ENCODE assay signal across 22 cellular contexts in genomic region chr17:27356091-27356705, GRCh38.
"Had no signal": no experiment of that assay in that cellular context is flagged by ENCODE, and none has a peak within 500 bp of the region (broad histone marks: within the 10 kb centered on the region; RNA-seq: fewer than 3 reads in every experiment).

No MANE protein-coding gene starts in this region.

- H3K27me3 ChIP-seq: esophagus squamous epithelium had no signal

- H3K9me3 ChIP-seq: esophagus squamous epithelium, thoracic aorta had no signal

- H3K27ac ChIP-seq: esophagus squamous epithelium, thoracic aorta, WERI-Rb-1 had no signal

- H3K4me3 Mint-ChIP-seq: activated CD4-positive, alpha-beta memory T cell treated with anti-CD3 and anti-CD28 coated beads for 36 hours; activated CD4-positive, alpha-beta T cell treated with anti-CD3 and anti-CD28 coated beads for 36 hours; activated naive CD8-positive, alpha-beta T cell treated with anti-CD3 and anti-CD28 coated beads for 36 hours; activated T-cell treated with anti-CD3 and anti-CD28 coated beads, Interleukin-2, amount 50 U/mL, for 72 hours; brain; central memory CD8-positive, alpha-beta T cell; memory B cell; naive thymus-derived CD8-positive, alpha-beta T cell; stimulated activated effector memory CD8-positive, alpha-beta T cell treated with anti-CD3 and anti-CD28 coated beads, Interleukin-12 subunit alpha, Interleukin-12 subunit beta, amount 100 ng/mL, for 72 hours had no signal

- H3K4me3 ChIP-seq: esophagus squamous epithelium, thoracic aorta had no signal

- ATAC-seq: activated CD4-positive, alpha-beta T cell treated with anti-CD3 and anti-CD28 coated beads for 36 hours; activated T-cell treated with anti-CD3 and anti-CD28 coated beads, Interleukin-2, amount 50 U/mL, for 72 hours; left ventricle myocardium superior; naive thymus-derived CD8-positive, alpha-beta T cell; stimulated activated effector memory CD8-positive, alpha-beta T cell treated with anti-CD3 and anti-CD28 coated beads, Interleukin-12 subunit alpha, Interleukin-12 subunit beta, amount 100 ng/mL, for 72 hours had no signal

- H3K27me3 Mint-ChIP-seq: activated CD4-positive, alpha-beta memory T cell treated with anti-CD3 and anti-CD28 coated beads for 36 hours; activated CD4-positive, alpha-beta T cell treated with anti-CD3 and anti-CD28 coated beads for 36 hours; activated naive CD8-positive, alpha-beta T cell treated with anti-CD3 and anti-CD28 coated beads for 36 hours; central memory CD8-positive, alpha-beta T cell; memory B cell had no signal

- H3K9me3 Mint-ChIP-seq: activated CD4-positive, alpha-beta memory T cell treated with anti-CD3 and anti-CD28 coated beads for 36 hours; activated naive CD8-positive, alpha-beta T cell treated with anti-CD3 and anti-CD28 coated beads for 36 hours; activated T-cell treated with anti-CD3 and anti-CD28 coated beads, Interleukin-2, amount 50 U/mL, for 72 hours; brain; central memory CD8-positive, alpha-beta T cell; memory B cell; naive thymus-derived CD8-positive, alpha-beta T cell; stimulated activated effector memory CD8-positive, alpha-beta T cell treated with anti-CD3 and anti-CD28 coated beads, Interleukin-12 subunit alpha, Interleukin-12 subunit beta, amount 100 ng/mL, for 72 hours had no signal

- H3K36me3 ChIP-seq: esophagus squamous epithelium, thoracic aorta, WERI-Rb-1 had no signal

- DNase-seq: activated CD4-positive, alpha-beta memory T cell treated with anti-CD3 and anti-CD28 coated beads for 36 hours; activated CD4-positive, alpha-beta T cell treated with anti-CD3 and anti-CD28 coated beads for 36 hours; activated gamma-delta T cell; activated naive CD8-positive, alpha-beta T cell treated with anti-CD3 and anti-CD28 coated beads for 36 hours; activated T-cell treated with anti-CD3 and anti-CD28 coated beads, Interleukin-2, amount 50 U/mL, for 72 hours; cortex of kidney; effector CD4-positive, alpha-beta T cell; esophagus squamous epithelium; kidney glomerular epithelial cell; left ventricle myocardium superior; naive thymus-derived CD8-positive, alpha-beta T cell; nucleus accumbens; retina; stimulated activated CD4-positive, alpha-beta T cell treated with anti-CD3 and anti-CD28 coated beads, Interleukin-12 subunit alpha, Interleukin-12 subunit beta, amount 100 ng/mL, for 4 hours; stimulated activated CD4-positive, alpha-beta T cell treated with anti-CD3 and anti-CD28 coated beads, Interleukin-2, amount 100 ng/mL, for 24 hours; T1000; WERI-Rb-1 had no signal

- H3K36me3 Mint-ChIP-seq: activated CD4-positive, alpha-beta memory T cell treated with anti-CD3 and anti-CD28 coated beads for 36 hours; brain; memory B cell; naive thymus-derived CD8-positive, alpha-beta T cell had no signal

- H3K27ac Mint-ChIP-seq: activated CD4-positive, alpha-beta memory T cell treated with anti-CD3 and anti-CD28 coated beads for 36 hours; activated CD4-positive, alpha-beta T cell treated with anti-CD3 and anti-CD28 coated beads for 36 hours; activated naive CD8-positive, alpha-beta T cell treated with anti-CD3 and anti-CD28 coated beads for 36 hours; activated T-cell treated with anti-CD3 and anti-CD28 coated beads, Interleukin-2, amount 50 U/mL, for 72 hours; memory B cell had no signal
